8 cellular contexts compared by ENCODE assay signal in genomic region chr1:76074321-76075187, GRCh38. TPM values are rescaled to one million over a fixed set of nuclear protein-coding genes. Genes with fewer than 3 reads are reported as not detected.
DNase-seq lines count a peak whose midpoint lies in the region; ATAC-seq and TF ChIP-seq lines count a peak whose summit lies in the region.

TSS of gene ST6GALNAC3 (plus strand) at chr1:76074746.

- H2AFZ ChIP-seq in fibroblast of lung (ENCODE audit: low read length): peak within 1 kb of the TSS; percentile 91

- peaks cover 0 to 19% (median 0%) of the 10 kb centered on the region in 5 donors for H3K27me3 Mint-ChIP-seq in naive thymus-derived CD4-positive, alpha-beta T cell

- no peak within 1 kb of the TSS for H3K27ac ChIP-seq in fibroblast of lung (ENCODE audit: insufficient read depth, low read length)
- H3K27ac ChIP-seq in naive thymus-derived CD4-positive, alpha-beta T cell (ENCODE audit: low read depth, low read length): peak within 1 kb of the TSS; percentile 71

- H3K9me3 ChIP-seq in fibroblast of lung (ENCODE audit: control insufficient read depth, insufficient read depth, low read depth, low read length): no peaks in the 10 kb centered on the region
- no peaks in the 10 kb centered on the region for H3K9me3 ChIP-seq in naive thymus-derived CD4-positive, alpha-beta T cell (ENCODE audit: control insufficient read depth in 2 of 3, low read length in 3 of 3)

- peaks cover 2% of the 10 kb centered on the region for H3K4me1 ChIP-seq in fibroblast of lung (ENCODE audit: control insufficient read depth, extremely low read depth, insufficient read depth, low read length)
- H3K4me1 ChIP-seq in naive thymus-derived CD4-positive, alpha-beta T cell (ENCODE audit: control insufficient read depth in 2 of 2, insufficient read depth in 2 of 2, low read length in 2 of 2): peaks cover 9 to 15% of the 10 kb centered on the region in 2 donors

- H3K36me3 ChIP-seq in fibroblast of lung (ENCODE audit: control insufficient read depth, insufficient read depth, low read length): no peaks in the 10 kb centered on the region
- no peaks in the 10 kb centered on the region for H3K36me3 ChIP-seq in naive thymus-derived CD4-positive, alpha-beta T cell (ENCODE audit: control insufficient read depth in 2 of 3, insufficient read depth in 3 of 3, low read length in 3 of 3)

- CTCF ChIA-PET in naive thymus-derived CD4-positive, alpha-beta T cell (lab: Charles Lee): no interaction called here

- no peaks in the 10 kb centered on the region for H3K79me2 ChIP-seq in fibroblast of lung (ENCODE audit: control insufficient read depth, insufficient read depth, low read length)

- DNase-seq in AG08396 (ENCODE audit: low spot score): peak; percentile 88
- DNase-seq in NOMO-1 (lab: John Stamatoyannopoulos, UW; ENCODE audit: unreplicated experiment in 2 of 2): peak; percentile 50 to 59
- DNase-seq in activated T-helper 1 cell treated with anti-CD3 and anti-CD28 coated beads, Interleukin-2, amount 50 U/mL, for 16 hours (ENCODE audit: low read depth in 1 of 2, low spot score in 1 of 2): peak; percentile 55 to 61
- DNase-seq in fibroblast of lung (ENCODE audit: low read depth in 2 of 2): peak; percentile 40 to 61
- peak; percentile 73 to 85 (median 81) for DNase-seq in naive thymus-derived CD4-positive, alpha-beta T cell
- DNase-seq in stimulated activated CD8-positive, alpha-beta memory T cell treated with anti-CD3 and anti-CD28 coated beads, Interleukin-7, amount 100 ng/mL, for 48 hours (ENCODE audit: extremely low read depth in 1 of 2, low read depth in 1 of 2): peak; percentile 45 to 53

- H3K36me3 Mint-ChIP-seq in naive thymus-derived CD4-positive, alpha-beta T cell: no peaks in the 10 kb centered on the region

- intact Hi-C loops in naive thymus-derived CD4-positive, alpha-beta T cell (cut with micrococcal nuclease): loop anchor here (1.0 to 10.0 kb wide), 16 partner anchors 51 to 1900 kb away; partner anchors contain the start of genes ACADM (in 2 of the 2), RABGGTB (in 2 of the 2), CRYZ (in 1 of the 2) and FPGT (in 1 of the 2)

- no peaks in the 10 kb centered on the region for H4K20me1 ChIP-seq in fibroblast of lung (ENCODE audit: control insufficient read depth, extremely low read depth, insufficient read depth, low read length)

- ATAC-seq in GM19035 (IDR thresholded peaks at IDR 0.05; ENCODE audit: unreplicated experiment): peak; percentile 91
- ATAC-seq in HG03175 (IDR thresholded peaks at IDR 0.05; ENCODE audit: unreplicated experiment): peak; percentile 83
- peak; percentile 98 for ATAC-seq in naive thymus-derived CD4-positive, alpha-beta T cell

- no peak for TF ChIP-seq CTCF in fibroblast of lung (conservative IDR thresholded peaks at IDR 0.05 in 1 of 2, IDR thresholded peaks at IDR 0.05 in 1 of 2; ENCODE audit: low read depth in 1 of 2, low read length in 2 of 2)

- peak within 1 kb of the TSS; percentile 66 to 71 (median 70) for H3K4me3 ChIP-seq in fibroblast of lung (replicated peaks in 1 of 4; ENCODE audit: control extremely low read depth in 1 of 4, insufficient read depth in 1 of 4, low read depth in 3 of 4, low read length in 4 of 4)
- H3K4me3 ChIP-seq in naive thymus-derived CD4-positive, alpha-beta T cell (ENCODE audit: low read length): peak within 1 kb of the TSS; percentile 74

- POLR2A ChIA-PET in naive thymus-derived CD4-positive, alpha-beta T cell (lab: Charles Lee): interaction anchor here (0.5 kb wide), 1 partner anchor 1393 kb away, joined by 3 read pairs; no protein-coding TSS in a partner anchor

- peaks cover 2% of the 10 kb centered on the region for H3K27me3 ChIP-seq in fibroblast of lung (ENCODE audit: control insufficient read depth, insufficient read depth, low read length)
- H3K27me3 ChIP-seq in naive thymus-derived CD4-positive, alpha-beta T cell (ENCODE audit: control insufficient read depth in 2 of 2, insufficient read depth in 2 of 2, low read length in 2 of 2): no peaks in the 10 kb centered on the region

- H3K4me1 Mint-ChIP-seq in naive thymus-derived CD4-positive, alpha-beta T cell: peaks cover 8 to 35% (median 26%) of the 10 kb centered on the region in 7 donors

- peak within 1 kb of the TSS; percentile 93 for H3K4me2 ChIP-seq in fibroblast of lung (ENCODE audit: extremely low read depth, insufficient read depth, low read length)

- no peaks in the 10 kb centered on the region for H3K9me3 Mint-ChIP-seq in naive thymus-derived CD4-positive, alpha-beta T cell

- peak within 1 kb of the TSS; percentile 56 to 97 (median 92) for H3K27ac Mint-ChIP-seq in naive thymus-derived CD4-positive, alpha-beta T cell

- H3K4me3 Mint-ChIP-seq in naive thymus-derived CD4-positive, alpha-beta T cell: peak within 1 kb of the TSS; percentile 86 to 93 (median 91)

- H3K9ac ChIP-seq in fibroblast of lung (ENCODE audit: insufficient read depth, low read length): peak within 1 kb of the TSS; percentile 48

RNA-seq across cellular contexts. Expression of gene ST6GALNAC3, which starts in this region (rescaled TPM):
- total RNA-seq in fibroblast of lung: 0.51 and 0.66 TPM in 2 replicates
- polyA plus RNA-seq in fibroblast of lung: 0.21 and 0.34 TPM in 2 replicates
- polyA plus RNA-seq in fibroblast of lung (2012): 0.02 and 0.29 TPM in 2 replicates
- not detected in 2 replicates for polyA minus RNA-seq in fibroblast of lung (ENCODE audit: low replicate concordance)
- total RNA-seq in naive thymus-derived CD4-positive, alpha-beta T cell: 1 to 10 TPM in 4 of 5 experiments, not detected in 1; 1.9 to 4.8 (median 3.6) TPM
- under 1 TPM; 0.17 to 0.30 TPM for polyA plus RNA-seq in naive thymus-derived CD4-positive, alpha-beta T cell

Comparison
In these comparisons a context has a peak if more than half of its experiments do, and no peak if none do; other contexts are left out.
1. Peak in DNase-seq, H3K4me3 ChIP-seq, H3K9ac ChIP-seq and H3K4me2 ChIP-seq in fibroblast of lung; RNA of the gene not detected or under 1 TPM.